Comparison of ENCODE assay signal across 9 cellular contexts in the genomic region with DNA sequence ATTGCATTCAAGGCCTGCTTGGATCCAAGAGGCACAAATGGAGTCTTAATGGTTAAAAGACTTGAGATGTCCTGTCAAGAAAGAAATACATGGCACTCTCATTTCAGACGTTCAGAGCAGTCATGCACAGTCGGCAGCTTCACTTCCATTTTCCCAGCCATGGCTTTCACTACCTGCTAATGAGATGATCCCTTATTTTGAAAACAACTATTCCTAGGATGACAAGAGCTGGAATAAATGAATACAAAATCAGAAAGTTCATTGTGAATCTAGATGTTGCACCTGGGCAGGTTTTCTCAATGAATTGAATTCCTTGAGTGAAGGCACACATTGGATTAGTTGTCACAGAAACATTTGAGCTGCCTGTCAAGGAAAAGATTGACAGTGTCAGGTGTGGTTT. TPM values are rescaled to one million over a fixed set of nuclear protein-coding genes. Genes with fewer than 3 reads are reported as not detected.
"Had no signal": no experiment of that assay in that cellular context is flagged by ENCODE, and none has a peak within 500 bp of the region (broad histone marks: within the 10 kb centered on the region; RNA-seq: fewer than 3 reads in every experiment).

No MANE protein-coding gene starts in this region.

- H2AFZ ChIP-seq: GM23248, GM23338 had no signal

- H3K4me3 ChIP-seq: GM23248, GM23338, HAP-1 had no signal

- H3K36me3 ChIP-seq: HAP-1 had no signal

- H3K27ac ChIP-seq: GM23248 had no signal

- H3K4me2 ChIP-seq: GM23338 had no signal

- H3K9me3 ChIP-seq: HAP-1 had no signal

- H3K9ac ChIP-seq: GM23248 had no signal

- DNase-seq: GM23248, GOT3, H7, H9, HCEC 1CT, HFFc6 had no signal

RNA-seq across cellular contexts. Expression of a gene that starts 25.7 kb away (rescaled TPM):
- polyA plus RNA-seq: GM23248, H1 had no signal

RNA-seq across cellular contexts. Expression of a gene that starts 25.8 kb away (rescaled TPM):
- polyA plus RNA-seq: H1 had no signal
